Comparison of ENCODE assay signal across 16 cellular contexts in genomic region chr1:232594018-232594502, GRCh38. TPM values are rescaled to one million over a fixed set of nuclear protein-coding genes. Genes with fewer than 3 reads are reported as not detected.
DNase-seq lines count a peak whose midpoint lies in the region; ATAC-seq, FAIRE-seq and TF ChIP-seq lines count a peak whose summit lies in the region.
"Had no signal": no experiment of that assay in that cellular context is flagged by ENCODE, and none has a peak within 500 bp of the region (broad histone marks: within the 10 kb centered on the region; RNA-seq: fewer than 3 reads in every experiment).

No MANE protein-coding gene starts in this region.

- no peaks in the 10 kb centered on the region for H3K27me3 Mint-ChIP-seq in activated CD4-positive, alpha-beta T cell treated with anti-CD3 and anti-CD28 coated beads for 36 hours
- H3K27me3 Mint-ChIP-seq in glutamatergic neuron (ENCODE audit: unreplicated experiment) = peaks cover 2% of the 10 kb centered on the region

- peaks cover 0 to 6% of the 10 kb centered on the region in 2 donors for H3K9me3 ChIP-seq in neuronal stem cell (replicated peaks in 1 of 2; ENCODE audit: control insufficient read depth in 2 of 2, insufficient read depth in 1 of 2, low read depth in 1 of 2, low read length in 2 of 2)
- H3K9me3 ChIP-seq: prostate gland had no signal

- FAIRE-seq in GM12892 (lab: Jason Lieb, UNC) = no peak

- no peak overlapping the region for H3K4me3 Mint-ChIP-seq in activated CD4-positive, alpha-beta T cell treated with anti-CD3 and anti-CD28 coated beads for 36 hours
- peak overlapping the region; percentile 4 for H3K4me3 Mint-ChIP-seq in glutamatergic neuron (ENCODE audit: unreplicated experiment)

- POLR2A ChIA-PET in activated CD4-positive, alpha-beta T cell treated with anti-CD3 and anti-CD28 coated beads for 36 hours (lab: Charles Lee) = no interaction called here

- no peak for TF ChIP-seq CTCF in glutamatergic neuron (IDR thresholded peaks at IDR 0.05; ENCODE audit: partially characterized antibody, unreplicated experiment)

- H2BK120ac ChIP-seq in neuronal stem cell (ENCODE audit: low read depth, low read length) = peak overlapping the region; percentile 69

- no CpG with 5 or more reads among the region's 9 CpGs for WGBS in neuronal stem cell (ENCODE audit: extremely low coverage in 2 of 2, insufficient read length in 2 of 2, insufficient replicate concordance in 1 of 2), 2 donors

- H3K79me1 ChIP-seq in neuronal stem cell (ENCODE audit: low read depth, low read length) = no peaks in the 10 kb centered on the region

- H2BK5ac ChIP-seq in neuronal stem cell (ENCODE audit: low read length) = peak overlapping the region; percentile 29

- H2BK15ac ChIP-seq in neuronal stem cell (ENCODE audit: low read length) = peak overlapping the region; percentile 4

- no peak for TF ChIP-seq POLR2A in GM12892 (IDR thresholded peaks at IDR 0.05; ENCODE audit: low read depth, low read length)

- H4K8ac ChIP-seq in neuronal stem cell (ENCODE audit: low read depth, low read length) = peak overlapping the region; percentile 1

- H3K36me3 ChIP-seq in neuronal stem cell (replicated peaks in 1 of 2; ENCODE audit: control insufficient read depth in 2 of 2, insufficient read depth in 2 of 2, low read length in 2 of 2) = peaks cover 0 to 30% of the 10 kb centered on the region in 2 donors
- H3K36me3 ChIP-seq: prostate gland had no signal

- H3K4ac ChIP-seq in neuronal stem cell (ENCODE audit: low read length) = no peak overlapping the region

- no peaks in the 10 kb centered on the region for H3K27me3 ChIP-seq in neuronal stem cell (ENCODE audit: control insufficient read depth in 3 of 3, insufficient read depth in 3 of 3, low read depth in 1 of 3, low read length in 3 of 3)

- intact Hi-C loops in activated CD4-positive, alpha-beta T cell treated with anti-CD3 and anti-CD28 coated beads for 36 hours (cut with DNase I, micrococcal nuclease) = no loop called here

- peak overlapping the region; percentile 45 for H3K9ac ChIP-seq in neuronal stem cell (ENCODE audit: low read depth, low read length, poor library complexity)

- no peak overlapping the region for H3K27ac Mint-ChIP-seq in activated CD4-positive, alpha-beta T cell treated with anti-CD3 and anti-CD28 coated beads for 36 hours
- peak overlapping the region; percentile 46 for H3K27ac Mint-ChIP-seq in glutamatergic neuron (ENCODE audit: unreplicated experiment)

- peaks cover 27% of the 10 kb centered on the region for H3K4me1 Mint-ChIP-seq in activated CD4-positive, alpha-beta T cell treated with anti-CD3 and anti-CD28 coated beads for 36 hours
- H3K4me1 Mint-ChIP-seq in glutamatergic neuron (ENCODE audit: low read depth, unreplicated experiment) = peaks cover 63% of the 10 kb centered on the region

- peaks cover 38 to 50% of the 10 kb centered on the region in 2 donors for H3K4me1 ChIP-seq in neuronal stem cell (ENCODE audit: control insufficient read depth in 2 of 2, insufficient read depth in 1 of 2, low read depth in 1 of 2, low read length in 2 of 2)
- H3K4me1 ChIP-seq: prostate gland had no signal

- no peak overlapping the region for H2AFZ ChIP-seq in neuronal stem cell (ENCODE audit: low read length)

- H3K27ac ChIP-seq in neuronal stem cell (replicated peaks; ENCODE audit: low read length) = peak overlapping the region; percentile 52
- H3K27ac ChIP-seq: prostate gland had no signal

- peak; percentile 39 for DNase-seq in activated CD4-positive, alpha-beta T cell treated with anti-CD3 and anti-CD28 coated beads for 36 hours
- no peak for DNase-seq in activated CD4-positive, alpha-beta T cell treated with anti-CD3 and anti-CD28 coated beads for 4 hours
- DNase-seq in NCI-H69 (lab: John Stamatoyannopoulos, UW) = peak; percentile 34
- DNase-seq in glutamatergic neuron = no peak
- DNase-seq in neuronal stem cell (ENCODE audit: low spot score) = no peak
- DNase-seq in GM12892 (ENCODE audit: insufficient read length) = no peak
- DNase-seq in mesenteric fat pad (ENCODE audit: low spot score) = no peak
- DNase-seq: activated CD8-positive, alpha-beta memory T cell treated with anti-CD3 and anti-CD28 coated beads for 24 hours; activated naive CD4-positive, alpha-beta T cell; central memory CD4-positive, alpha-beta T cell; NCI-H1048; NCI-H510A treated with DMSO at 0.1 percent for 48 hours; stimulated activated CD4-positive, alpha-beta T cell treated with anti-CD3 and anti-CD28 coated beads, Interleukin-2, amount 100 ng/mL, for 48 hours; T-helper 9 cell had no signal

- H4K91ac ChIP-seq in neuronal stem cell (ENCODE audit: low read depth, low read length, poor library complexity) = no peak overlapping the region

- ATAC-seq in activated CD4-positive, alpha-beta T cell treated with anti-CD3 and anti-CD28 coated beads for 36 hours = peak; percentile 68
- ATAC-seq in HG03354 (IDR thresholded peaks at IDR 0.05; ENCODE audit: poor library complexity, severe bottlenecking, unreplicated experiment) = no peak

- no peaks in the 10 kb centered on the region for H3K36me3 Mint-ChIP-seq in activated CD4-positive, alpha-beta T cell treated with anti-CD3 and anti-CD28 coated beads for 36 hours (ENCODE audit: low read depth)
- H3K36me3 Mint-ChIP-seq in glutamatergic neuron (ENCODE audit: unreplicated experiment) = no peaks in the 10 kb centered on the region

- no peak overlapping the region for H2AK5ac ChIP-seq in neuronal stem cell (ENCODE audit: low read depth, low read length)

- no peak overlapping the region for H3K4me3 ChIP-seq in neuronal stem cell (ENCODE audit: low read length in 2 of 2)
- H3K4me3 ChIP-seq: prostate gland had no signal

- H3K14ac ChIP-seq in neuronal stem cell (ENCODE audit: low read length) = no peak overlapping the region

- H3K18ac ChIP-seq in neuronal stem cell (ENCODE audit: low read length) = peak overlapping the region; percentile 55

- H2BK12ac ChIP-seq in neuronal stem cell (ENCODE audit: low read length) = no peak overlapping the region

- H3K9me3 Mint-ChIP-seq in activated CD4-positive, alpha-beta T cell treated with anti-CD3 and anti-CD28 coated beads for 36 hours (ENCODE audit: low read depth) = no peaks in the 10 kb centered on the region
- peaks cover 1% of the 10 kb centered on the region for H3K9me3 Mint-ChIP-seq in glutamatergic neuron (ENCODE audit: unreplicated experiment)

- CTCF ChIA-PET in activated CD4-positive, alpha-beta T cell treated with anti-CD3 and anti-CD28 coated beads for 36 hours (lab: Charles Lee) = interaction anchor here (0.8 kb wide), 1 partner anchor 66 kb away, joined by 3 read pairs; no protein-coding TSS in a partner anchor

- H3K4me2 ChIP-seq in neuronal stem cell (ENCODE audit: insufficient read depth, low read length, poor library complexity, severe bottlenecking) = no peak overlapping the region

- no peak overlapping the region for H3K23ac ChIP-seq in neuronal stem cell (ENCODE audit: low read depth, low read length, poor library complexity)

RNA-seq across cellular contexts. Expression of gene SIPA1L2, which starts 35.9 kb away (rescaled TPM):
- 1 to 10 TPM; 3.7 to 4.0 TPM for total RNA-seq in activated CD4-positive, alpha-beta T cell treated with anti-CD3 and anti-CD28 coated beads for 36 hours
- total RNA-seq in glutamatergic neuron (ENCODE audit: unreplicated experiment) = 177 TPM
- polyA plus RNA-seq in neuronal stem cell (2013, experiment 1 of 2) = 25.7 TPM
- polyA plus RNA-seq in neuronal stem cell (2013, experiment 2 of 2) = 25.1 TPM
- not detected for polyA plus RNA-seq in GM12892 (2012; ENCODE audit: missing spikeins)
- 28.3 TPM for total RNA-seq in mesenteric fat pad

Comparison
In these comparisons a context has a peak if more than half of its experiments do, and no peak if none do; other contexts are left out.
1. DNase-seq: peak in activated CD4-positive, alpha-beta T cell treated with anti-CD3 and anti-CD28 coated beads for 36 hours (single experiment) and NCI-H69 (single experiment); none in activated CD4-positive, alpha-beta T cell treated with anti-CD3 and anti-CD28 coated beads for 4 hours (0 of 2), glutamatergic neuron (single experiment), neuronal stem cell (single experiment), GM12892 (single experiment) and mesenteric fat pad (single experiment).